In genomic region chr13:27607125-27607524, GRCh38 we compare ENCODE assay signal across 10 cellular contexts. TPM values are rescaled to one million over a fixed set of nuclear protein-coding genes. Genes with fewer than 3 reads are reported as not detected.
A peak's percentile ranks its signal among the peaks of the same experiment; 100 is the strongest.
DNase-seq lines count a peak whose midpoint lies in the region; ATAC-seq, FAIRE-seq and TF ChIP-seq lines count a peak whose summit lies in the region.
"Had no signal": no experiment of that assay in that cellular context is flagged by ENCODE, and none has a peak within 500 bp of the region (broad histone marks: within the 10 kb centered on the region; RNA-seq: fewer than 3 reads in every experiment).

No MANE protein-coding gene starts in this region.

- H3K9me3 ChIP-seq in uterus = no peaks in the 10 kb centered on the region

- no peak overlapping the region for H3K4me3 ChIP-seq in fibroblast of pulmonary artery (replicated peaks; ENCODE audit: low read depth, low read length)
- no peak overlapping the region for H3K4me3 ChIP-seq in uterus

- H3K27me3 ChIP-seq in uterus = no peaks in the 10 kb centered on the region

- in situ Hi-C loops in SK-MEL-5 (cut with HindIII; ENCODE audit: low pct_unique_long_range_greater_than_20kb, low sequenced_read_pairs) = no loop called here

- no peaks in the 10 kb centered on the region for H3K4me1 ChIP-seq in uterus

- intact Hi-C loops in uterus (cut with DNase I; ENCODE audit: low total_unique reads) = no loop called here

- ATAC-seq in GM19324 (IDR thresholded peaks at IDR 0.05; ENCODE audit: low FRiP score, unreplicated experiment) = no peak
- ATAC-seq: naive thymus-derived CD4-positive, alpha-beta T cell had no signal

- FAIRE-seq in GM18507 (lab: Jason Lieb, UNC) = peak; percentile 52

- no peak for DNase-seq in GM18507 (ENCODE audit: extremely low spot score, insufficient read length, low read depth)
- peak; percentile 72 for DNase-seq in SK-MEL-5 (ENCODE audit: low read depth, low spot score)
- DNase-seq in fibroblast of pulmonary artery (ENCODE audit: low read depth) = peak; percentile 88
- DNase-seq in renal cortical epithelial cell (ENCODE audit: low read depth) = peak; percentile 93
- DNase-seq in SIG-M5 treated with dmso at 0.1 percent for 504 hours (lab: John Stamatoyannopoulos, UW; ENCODE audit: unreplicated experiment) = no peak
- no peak for DNase-seq in uterus
- DNase-seq in NCI-H446 (lab: John Stamatoyannopoulos, UW) = no peak
- DNase-seq: activated CD4-positive, alpha-beta T cell treated with anti-CD3 and anti-CD28 coated beads for 4 hours; naive thymus-derived CD4-positive, alpha-beta T cell had no signal

- no peak overlapping the region for H3K27ac ChIP-seq in uterus

- TF ChIP-seq CTCF in fibroblast of pulmonary artery (IDR thresholded peaks at IDR 0.05; ENCODE audit: low read length, missing control alignments) (no peak), uterus (IDR thresholded peaks at IDR 0.05) (no peak)

- no peak for TF ChIP-seq POLR2A in uterus (IDR thresholded peaks at IDR 0.05)

- H3K36me3 ChIP-seq in uterus = no peaks in the 10 kb centered on the region

RNA-seq across cellular contexts. Expression of gene LNX2, which starts 13.2 kb away (rescaled TPM):
- 13.4 and 14.8 TPM in 2 replicates for total RNA-seq in SK-MEL-5 (2014; rRNA removed; shearing (Covaris generic))
- 12.1 and 17.0 TPM in 2 replicates for polyA plus RNA-seq in SK-MEL-5 (2015; cell fraction: cytosol; rRNA removed)
- 5.8 and 6.1 TPM in 2 replicates for polyA plus RNA-seq in SK-MEL-5 (2015; cell fraction: nucleus; rRNA removed)
- 9.0 and 16.5 TPM in 2 replicates for total RNA-seq in renal cortical epithelial cell
- 10 to 100 TPM in 1 of 4 donors, 1 to 10 TPM in 3; 1.5 to 13.2 (median 8.2) TPM for total RNA-seq in uterus

RNA-seq across cellular contexts. Expression of gene POLR1D, which starts 14.6 kb away (rescaled TPM):
- total RNA-seq in SK-MEL-5 (2014; rRNA removed; shearing (Covaris generic)) = 205 and 213 TPM in 2 replicates
- 164 and 172 TPM in 2 replicates for polyA plus RNA-seq in SK-MEL-5 (2015; cell fraction: cytosol; rRNA removed)
- 91.1 and 96.5 TPM in 2 replicates for polyA plus RNA-seq in SK-MEL-5 (2015; cell fraction: nucleus; rRNA removed)
- 69.9 and 88.4 TPM in 2 replicates for total RNA-seq in renal cortical epithelial cell
- 10 to 100 TPM; 25.9 to 94.9 (median 64.0) TPM for total RNA-seq in uterus

Comparison
In these comparisons a context has a peak if more than half of its experiments do, and no peak if none do; other contexts are left out.
1. DNase-seq: peak in SK-MEL-5 (single experiment), fibroblast of pulmonary artery (single experiment) and renal cortical epithelial cell (single experiment); none in GM18507 (single experiment), SIG-M5 treated with dmso at 0.1 percent for 504 hours (single experiment), uterus (0 of 2) and NCI-H446 (0 of 2).